ENCODE assay signal across 1 cellular context in genomic region chr3:46422617-46423016, GRCh38.
TF ChIP-seq lines count a peak whose summit lies in the region.

No MANE protein-coding gene starts in this region.

TF ChIP-seq in HepG2, 621 proteins besides CTCF, POLR2A, EP300 and RAD21:
- TF ChIP-seq, protein P1, sequence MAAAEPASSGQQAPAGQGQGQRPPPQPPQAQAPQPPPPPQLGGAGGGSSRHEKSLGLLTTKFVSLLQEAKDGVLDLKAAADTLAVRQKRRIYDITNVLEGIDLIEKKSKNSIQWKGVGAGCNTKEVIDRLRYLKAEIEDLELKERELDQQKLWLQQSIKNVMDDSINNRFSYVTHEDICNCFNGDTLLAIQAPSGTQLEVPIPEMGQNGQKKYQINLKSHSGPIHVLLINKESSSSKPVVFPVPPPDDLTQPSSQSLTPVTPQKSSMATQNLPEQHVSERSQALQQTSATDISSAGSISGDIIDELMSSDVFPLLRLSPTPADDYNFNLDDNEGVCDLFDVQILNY (CRISPR knock-in tag; conservative IDR thresholded peaks at IDR 0.05) = no peak
- TF ChIP-seq ZNF766 (CRISPR knock-in tag; IDR thresholded peaks at IDR 0.05; ENCODE audit: borderline replicate concordance) (no peak), POGK (CRISPR knock-in tag; conservative IDR thresholded peaks at IDR 0.05) (no peak)
- TF ChIP-seq, protein P2, sequence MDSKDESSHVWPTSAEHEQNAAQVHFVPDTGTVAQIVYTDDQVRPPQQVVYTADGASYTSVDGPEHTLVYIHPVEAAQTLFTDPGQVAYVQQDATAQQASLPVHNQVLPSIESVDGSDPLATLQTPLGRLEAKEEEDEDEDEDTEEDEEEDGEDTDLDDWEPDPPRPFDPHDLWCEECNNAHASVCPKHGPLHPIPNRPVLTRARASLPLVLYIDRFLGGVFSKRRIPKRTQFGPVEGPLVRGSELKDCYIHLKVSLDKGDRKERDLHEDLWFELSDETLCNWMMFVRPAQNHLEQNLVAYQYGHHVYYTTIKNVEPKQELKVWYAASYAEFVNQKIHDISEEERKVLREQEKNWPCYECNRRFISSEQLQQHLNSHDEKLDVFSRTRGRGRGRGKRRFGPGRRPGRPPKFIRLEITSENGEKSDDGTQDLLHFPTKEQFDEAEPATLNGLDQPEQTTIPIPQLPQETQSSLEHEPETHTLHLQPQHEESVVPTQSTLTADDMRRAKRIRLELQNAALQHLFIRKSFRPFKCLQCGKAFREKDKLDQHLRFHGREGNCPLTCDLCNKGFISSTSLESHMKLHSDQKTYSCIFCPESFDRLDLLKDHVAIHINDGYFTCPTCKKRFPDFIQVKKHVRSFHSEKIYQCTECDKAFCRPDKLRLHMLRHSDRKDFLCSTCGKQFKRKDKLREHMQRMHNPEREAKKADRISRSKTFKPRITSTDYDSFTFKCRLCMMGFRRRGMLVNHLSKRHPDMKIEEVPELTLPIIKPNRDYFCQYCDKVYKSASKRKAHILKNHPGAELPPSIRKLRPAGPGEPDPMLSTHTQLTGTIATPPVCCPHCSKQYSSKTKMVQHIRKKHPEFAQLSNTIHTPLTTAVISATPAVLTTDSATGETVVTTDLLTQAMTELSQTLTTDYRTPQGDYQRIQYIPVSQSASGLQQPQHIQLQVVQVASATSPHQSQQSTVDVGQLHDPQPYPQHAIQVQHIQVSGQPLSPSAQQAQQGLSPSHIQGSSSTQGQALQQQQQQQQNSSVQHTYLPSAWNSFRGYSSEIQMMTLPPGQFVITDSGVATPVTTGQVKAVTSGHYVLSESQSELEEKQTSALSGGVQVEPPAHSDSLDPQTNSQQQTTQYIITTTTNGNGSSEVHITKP (CRISPR knock-in tag; IDR thresholded peaks at IDR 0.05; ENCODE audit: low read depth) = 0 out of 2 replicates have a peak, but pooled peaks have one; percentile 52
- TF ChIP-seq, protein P3, sequence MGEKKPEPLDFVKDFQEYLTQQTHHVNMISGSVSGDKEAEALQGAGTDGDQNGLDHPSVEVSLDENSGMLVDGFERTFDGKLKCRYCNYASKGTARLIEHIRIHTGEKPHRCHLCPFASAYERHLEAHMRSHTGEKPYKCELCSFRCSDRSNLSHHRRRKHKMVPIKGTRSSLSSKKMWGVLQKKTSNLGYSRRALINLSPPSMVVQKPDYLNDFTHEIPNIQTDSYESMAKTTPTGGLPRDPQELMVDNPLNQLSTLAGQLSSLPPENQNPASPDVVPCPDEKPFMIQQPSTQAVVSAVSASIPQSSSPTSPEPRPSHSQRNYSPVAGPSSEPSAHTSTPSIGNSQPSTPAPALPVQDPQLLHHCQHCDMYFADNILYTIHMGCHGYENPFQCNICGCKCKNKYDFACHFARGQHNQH (CRISPR knock-in tag; IDR thresholded peaks at IDR 0.05) = no peak
TF ChIP-seq in HepG2: peak in this region for 1.
